In the genomic region with DNA sequence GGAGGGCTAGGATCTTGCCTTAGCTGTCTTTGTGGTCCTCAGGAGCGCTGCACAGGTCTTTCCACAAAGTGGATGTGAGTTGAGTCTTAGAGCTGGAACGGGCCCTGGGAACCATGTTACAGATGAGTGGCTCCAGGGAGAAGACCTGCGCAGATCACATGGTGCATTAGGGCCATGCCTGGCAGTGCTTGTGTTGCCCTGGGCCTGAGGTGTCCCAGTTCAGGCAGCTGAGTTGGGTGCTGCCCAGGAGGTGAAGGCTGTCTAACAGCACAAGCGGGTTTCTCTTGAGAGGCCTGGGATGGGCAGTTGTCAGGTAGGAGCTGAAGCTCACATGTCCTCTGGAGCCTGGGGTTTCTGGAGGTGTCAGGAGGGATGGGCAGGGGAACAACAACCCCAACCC, we compare ENCODE assay signal across 17 cellular contexts. TPM values are rescaled to one million over a fixed set of nuclear protein-coding genes. Genes with fewer than 3 reads are reported as not detected.
DNase-seq lines count a peak whose midpoint lies in the region; ATAC-seq, FAIRE-seq and TF ChIP-seq lines count a peak whose summit lies in the region.
"Had no signal": no experiment of that assay in that cellular context is flagged by ENCODE, and none has a peak within 500 bp of the region (broad histone marks: within the 10 kb centered on the region; RNA-seq: fewer than 3 reads in every experiment).

No MANE protein-coding gene starts in this region.

- TF ChIP-seq CTCF in A549 (IDR thresholded peaks at IDR 0.05) (no peak), RWPE1 (conservative IDR thresholded peaks at IDR 0.05; ENCODE audit: low read depth) (no peak), esophagus squamous epithelium (IDR thresholded peaks at IDR 0.05) (no peak), psoas muscle (IDR thresholded peaks at IDR 0.05) (no peak), upper lobe of left lung (IDR thresholded peaks at IDR 0.05) (no peak), ovary (IDR thresholded peaks at IDR 0.05) (no peak)

- intact Hi-C loops in esophagus squamous epithelium (cut with DNase I), result no loop called here
- intact Hi-C loops in psoas muscle (cut with DNase I), result no loop called here
- intact Hi-C loops in ovary (cut with DNase I), result no loop called here

- ATAC-seq in A549 (no peak), psoas muscle (no peak), upper lobe of left lung (ENCODE audit: low FRiP score in 2 of 2) (no peak), HG03378 (IDR thresholded peaks at IDR 0.05; ENCODE audit: unreplicated experiment) (no peak), HG02870 (IDR thresholded peaks at IDR 0.05; ENCODE audit: unreplicated experiment) (no peak)
- ATAC-seq: stimulated activated naive CD8-positive, alpha-beta T cell treated with anti-CD3 and anti-CD28 coated beads, Interleukin-15, amount 100 ng/mL, for 72 hours had no signal

- no peaks in the 10 kb centered on the region for H3K9me3 ChIP-seq in A549
- no peaks in the 10 kb centered on the region for H3K9me3 ChIP-seq in esophagus squamous epithelium
- H3K9me3 ChIP-seq in psoas muscle, result no peaks in the 10 kb centered on the region
- no peaks in the 10 kb centered on the region for H3K9me3 ChIP-seq in upper lobe of left lung
- H3K9me3 ChIP-seq in ovary, result no peaks in the 10 kb centered on the region

- H3K4me2 ChIP-seq in A549, result peak overlapping the region; percentile 22

- H3K4me3 ChIP-seq in A549, result no peak overlapping the region
- no peak overlapping the region for H3K4me3 ChIP-seq in esophagus squamous epithelium
- H3K4me3 ChIP-seq in psoas muscle, result no peak overlapping the region
- H3K4me3 ChIP-seq in upper lobe of left lung, result no peak overlapping the region
- H3K4me3 ChIP-seq in ovary, result no peak overlapping the region

- POLR2A ChIA-PET in A549 (lab: Yijun Ruan, JAX) (no interaction called here), RWPE1 (lab: Yijun Ruan, JAX; ENCODE audit: low non-redundant PET) (interaction anchor here (0.6 kb wide), 1 partner anchor 40 kb away, joined by 6 read pairs; a partner anchor contains a TSS)

- H3K4me1 ChIP-seq in A549 (peaks cover 59% of the 10 kb centered on the region), esophagus squamous epithelium (peaks cover 30 to 63% (median 45%) of the 10 kb centered on the region in 3 donors), psoas muscle (peaks cover 41% of the 10 kb centered on the region), upper lobe of left lung (peaks cover 20 to 39% (median 38%) of the 10 kb centered on the region in 4 donors), ovary (ENCODE audit: insufficient read depth) (peaks cover 23% of the 10 kb centered on the region)

- 93% methylated on average over 4 of the region's 4 CpGs for WGBS in A549 (ENCODE audit: missing lambda C conversion rate)
- 69% methylated on average over 3 of the region's 4 CpGs; no CpG with 5 or more reads in 1 of the 2 donors for WGBS in esophagus squamous epithelium, 2 donors
- WGBS in psoas muscle, 3 donors, result 75 to 94% (median 88%) methylated on average over 4 of the region's 4 CpGs
- WGBS in upper lobe of left lung, 2 donors, result 91 to 97% methylated on average over 4 of the region's 4 CpGs
- 93 to 96% (median 94%) methylated on average over 4 of the region's 4 CpGs for WGBS in ovary, 3 donors

- TF ChIP-seq RAD21 in A549 (conservative IDR thresholded peaks at IDR 0.05 in 1 of 2, IDR thresholded peaks at IDR 0.05 in 1 of 2), result no peak

- TF ChIP-seq EP300 in A549 (IDR thresholded peaks at IDR 0.05), result no peak
- no peak for TF ChIP-seq EP300 in upper lobe of left lung (IDR thresholded peaks at IDR 0.05)
- no peak for TF ChIP-seq EP300 in ovary (IDR thresholded peaks at IDR 0.05)

- FAIRE-seq in A549 (lab: Jason Lieb, UNC), result no peak
- FAIRE-seq: GM12891 had no signal

- H3K36me3 ChIP-seq in esophagus squamous epithelium, result no peaks in the 10 kb centered on the region
- no peaks in the 10 kb centered on the region for H3K36me3 ChIP-seq in psoas muscle (ENCODE audit: insufficient read depth in 1 of 2, low read depth in 1 of 2)
- H3K36me3 ChIP-seq in upper lobe of left lung, result no peaks in the 10 kb centered on the region
- no peaks in the 10 kb centered on the region for H3K36me3 ChIP-seq in ovary

- H3K27me3 ChIP-seq in esophagus squamous epithelium (no peaks in the 10 kb centered on the region), psoas muscle (ENCODE audit: insufficient read depth in 3 of 3, low read length in 2 of 3) (no peaks in the 10 kb centered on the region), upper lobe of left lung (no peaks in the 10 kb centered on the region), ovary (no peaks in the 10 kb centered on the region)

- H3K27ac ChIP-seq in A549 (peak overlapping the region; percentile 43 to 92), RWPE1 (peak overlapping the region; percentile 98), esophagus squamous epithelium (peak overlapping the region; percentile 24 to 90 (median 61)), psoas muscle (peak overlapping the region; percentile 27), upper lobe of left lung (peak overlapping the region in 1 of 4 donors; percentile 39), ovary (no peak overlapping the region)

- CTCF ChIA-PET in A549 (lab: Yijun Ruan, JAX), result interaction anchor here (0.7 to 11.6 kb wide), 15 partner anchors 8 to 102 kb away, joined by 3 to 213 read pairs (median 5); a partner anchor contains a TSS
- CTCF ChIA-PET in RWPE1 (lab: Yijun Ruan, JAX), result interaction anchor here (0.6 to 0.9 kb wide), 3 partner anchors 15 to 74 kb away, joined by 3 to 6 read pairs (median 3); no protein-coding TSS in a partner anchor

- DNase-seq in A549 (ENCODE audit: low read depth in 1 of 2, low spot score in 1 of 2) (no peak), RWPE1 (ENCODE audit: low spot score) (no peak), esophagus squamous epithelium (lab: John Stamatoyannopoulos, UW) (no peak), psoas muscle (no peak), upper lobe of left lung (no peak), ovary (no peak)
- DNase-seq: activated gamma-delta T cell; COR-L47; NCI-H2029; NCI-H510A treated with DMSO at 0.1 percent for 48 hours; stimulated activated naive CD8-positive, alpha-beta T cell treated with anti-CD3 and anti-CD28 coated beads, Interleukin-15, amount 100 ng/mL, for 72 hours; SW 1271 had no signal

- TF ChIP-seq POLR2A in A549 (IDR thresholded peaks at IDR 0.05; ENCODE audit: low read length), result no peak
- no peak for TF ChIP-seq POLR2A in esophagus squamous epithelium (IDR thresholded peaks at IDR 0.05)
- TF ChIP-seq POLR2A in upper lobe of left lung (IDR thresholded peaks at IDR 0.05), result no peak
- no peak for TF ChIP-seq POLR2A in ovary (IDR thresholded peaks at IDR 0.05)

RNA-seq across cellular contexts. Expression of a gene that starts 33.7 kb away (rescaled TPM):
- 0.90 and 1.5 TPM in 2 replicates for polyA plus RNA-seq in A549 (2011; rRNA removed)
- 12.2 and 12.7 TPM in 2 replicates for polyA plus RNA-seq in A549 (2012; cell fraction: cytosol; rRNA removed)
- polyA plus RNA-seq in A549 (2012; cell fraction: nucleus; rRNA removed), result 13.6 and 13.9 TPM in 2 replicates
- polyA plus RNA-seq in A549 (2017; fragmentation: RNase III; extraction: RNeasy Plus Mini Kit Qiagen cat#74134 plus additional on column Dnase treatment), result 4.7 to 8.4 TPM (median 5.8 TPM) in 3 replicates
- polyA minus RNA-seq in A549 (2011; rRNA and poly(A)+ RNA removed), result 0.45 and 1.4 TPM in 2 replicates
- total RNA-seq in esophagus squamous epithelium, result under 1 TPM in 1 of 4 donors, not detected in 3; 0.79 TPM
- 1,000 to 10,000 TPM; 1,055 to 3,522 (median 2,378) TPM for total RNA-seq in psoas muscle
- 1,000 to 10,000 TPM in 2 of 3 donors, 100 to 1,000 TPM in 1; 254 to 5,473 (median 1,117) TPM for polyA plus RNA-seq in psoas muscle
- total RNA-seq in upper lobe of left lung, result 1 to 10 TPM in 3 of 6 donors, under 1 TPM in 2, not detected in 1; 0.67 to 2.4 (median 1.1) TPM
- total RNA-seq in ovary, result under 1 TPM in 3 of 7 donors, not detected in 4; 0.37 to 0.46 (median 0.40) TPM
- under 1 TPM; 0.11 to 0.17 TPM for polyA plus RNA-seq in ovary
- total RNA-seq: OCI-LY7 had no signal

RNA-seq across cellular contexts. Expression of a gene that starts 40.1 kb away (rescaled TPM):
- polyA plus RNA-seq in A549 (2011; rRNA removed), result 4.8 and 5.9 TPM in 2 replicates
- polyA plus RNA-seq in A549 (2012; cell fraction: cytosol; rRNA removed), result 16.8 and 21.8 TPM in 2 replicates
- polyA plus RNA-seq in A549 (2012; cell fraction: nucleus; rRNA removed), result 14.3 and 19.8 TPM in 2 replicates
- 9.1 to 11.6 TPM (median 10.4 TPM) in 3 replicates for polyA plus RNA-seq in A549 (2017; fragmentation: RNase III; extraction: RNeasy Plus Mini Kit Qiagen cat#74134 plus additional on column Dnase treatment)
- polyA minus RNA-seq in A549 (2011; rRNA and poly(A)+ RNA removed), result 1.7 and 4.1 TPM in 2 replicates
- 1 to 10 TPM; 4.3 to 8.5 (median 5.8) TPM for total RNA-seq in esophagus squamous epithelium
- 10 to 100 TPM; 16.0 to 39.2 (median 22.2) TPM for total RNA-seq in psoas muscle
- polyA plus RNA-seq in psoas muscle, result 10 to 100 TPM; 43.6 to 59.2 (median 56.7) TPM
- total RNA-seq in upper lobe of left lung, result 10 to 100 TPM; 40.6 to 93.1 (median 67.3) TPM
- 10 to 100 TPM in 4 of 7 donors, 1 to 10 TPM in 3; 5.7 to 15.2 (median 12.8) TPM for total RNA-seq in ovary
- 10 to 100 TPM in 1 of 2 donors, under 1 TPM in 1; 0.20 to 11.5 TPM for polyA plus RNA-seq in ovary

RNA-seq across cellular contexts. Expression of a gene that starts 40.6 kb away (rescaled TPM):
- polyA plus RNA-seq in A549 (2011; rRNA removed) (65.6 and 83.4 TPM in 2 replicates), A549 (2017; fragmentation: RNase III; extraction: RNeasy Plus Mini Kit Qiagen cat#74134 plus additional on column Dnase treatment) (56.3 to 60.6 TPM (median 60.4 TPM) in 3 replicates), psoas muscle (10 to 100 TPM; 29.8 to 47.6 (median 43.1) TPM), ovary (10 to 100 TPM; 45.3 to 58.4 TPM)
- polyA plus RNA-seq in A549 (2012; cell fraction: cytosol; rRNA removed), result 58.3 and 75.3 TPM in 2 replicates
- polyA plus RNA-seq in A549 (2012; cell fraction: nucleus; rRNA removed), result 193 and 200 TPM in 2 replicates
- polyA minus RNA-seq in A549 (2011; rRNA and poly(A)+ RNA removed), result 136 and 153 TPM in 2 replicates
- total RNA-seq in esophagus squamous epithelium (10 to 100 TPM; 57.7 to 93.3 (median 65.1) TPM), psoas muscle (10 to 100 TPM; 33.2 to 39.6 (median 34.4) TPM), upper lobe of left lung (100 to 1,000 TPM in 1 of 6 donors, 10 to 100 TPM in 5; 62.5 to 148 (median 77.0) TPM), ovary (10 to 100 TPM; 54.2 to 63.6 (median 56.4) TPM)

RNA-seq across cellular contexts. Expression of a gene that starts 45.4 kb away (rescaled TPM):
- polyA plus RNA-seq in A549 (2011; rRNA removed), result 2.0 TPM in 2 replicates
- 2.0 and 2.8 TPM in 2 replicates for polyA plus RNA-seq in A549 (2012; cell fraction: cytosol; rRNA removed)
- polyA plus RNA-seq in A549 (2012; cell fraction: nucleus; rRNA removed), result 3.5 and 3.6 TPM in 2 replicates
- polyA plus RNA-seq in A549 (2017; fragmentation: RNase III; extraction: RNeasy Plus Mini Kit Qiagen cat#74134 plus additional on column Dnase treatment), result 3.1 to 3.5 TPM (median 3.1 TPM) in 3 replicates
- 1.4 and 2.5 TPM in 2 replicates for polyA minus RNA-seq in A549 (2011; rRNA and poly(A)+ RNA removed)
- 1 to 10 TPM in 3 of 4 donors, under 1 TPM in 1; 0.62 to 1.1 (median 1.1) TPM for total RNA-seq in esophagus squamous epithelium
- total RNA-seq in psoas muscle, result 10 to 100 TPM in 1 of 4 donors, 1 to 10 TPM in 2, under 1 TPM in 1; 0.66 to 12.3 (median 4.9) TPM
- polyA plus RNA-seq in psoas muscle, result 1 to 10 TPM in 2 of 3 donors, under 1 TPM in 1; 0.96 to 3.4 (median 1.7) TPM
- total RNA-seq in upper lobe of left lung, result 1 to 10 TPM in 5 of 6 donors, under 1 TPM in 1; 0.39 to 4.2 (median 1.9) TPM
- under 1 TPM in 5 of 7 donors, not detected in 2; 0.12 to 0.80 (median 0.23) TPM for total RNA-seq in ovary
- polyA plus RNA-seq in ovary, result under 1 TPM; 0.05 to 0.60 TPM

RNA-seq across cellular contexts. Expression of a gene that starts 50.7 kb away (rescaled TPM):
- polyA plus RNA-seq in A549 (2011; rRNA removed) (0.12 TPM in 1 of 2 replicates, not detected in the other), A549 (2017; fragmentation: RNase III; extraction: RNeasy Plus Mini Kit Qiagen cat#74134 plus additional on column Dnase treatment) (0.10 TPM in 1 of 3 replicates, not detected in the others), psoas muscle (under 1 TPM in 2 of 3 donors, not detected in 1; 0.12 to 0.13 TPM), ovary (not detected)
- polyA plus RNA-seq in A549 (2012; cell fraction: cytosol; rRNA removed), result 0.07 and 0.09 TPM in 2 replicates
- polyA plus RNA-seq in A549 (2012; cell fraction: nucleus; rRNA removed), result 0.53 and 0.73 TPM in 2 replicates
- 0.73 and 0.91 TPM in 2 replicates for polyA minus RNA-seq in A549 (2011; rRNA and poly(A)+ RNA removed)
- total RNA-seq in esophagus squamous epithelium (not detected), psoas muscle (1 to 10 TPM in 2 of 4 donors, under 1 TPM in 1, not detected in 1; 0.56 to 1.1 (median 1.0) TPM), upper lobe of left lung (1 to 10 TPM in 1 of 6 donors, under 1 TPM in 1, not detected in 4; 0.20 to 7.3 TPM), ovary (under 1 TPM in 1 of 7 donors, not detected in 6; 0.48 TPM)
- total RNA-seq: fibroblast of villous mesenchyme, OCI-LY7 had no signal

Comparison
In these comparisons a context has a peak if more than half of its experiments do, and no peak if none do; other contexts are left out.
1. H3K27ac ChIP-seq: peak in A549 (2 of 2), RWPE1 (single experiment), esophagus squamous epithelium (4 of 4) and psoas muscle (single experiment); none in ovary (0 of 2).
2. RNA of a gene that starts 33.7 kb away (total RNA-seq): 1,055 to 3,522 TPM in psoas muscle; 0.67 to 2.4 TPM in upper lobe of left lung, 0.79 TPM in esophagus squamous epithelium and 0.37 to 0.46 TPM in ovary; every median in the first group is over 100 times any median in the second.